In genomic region chr17:55903028-55903690, GRCh38 we compare ENCODE assay signal across 33 cellular contexts.
"Had no signal": no experiment of that assay in that cellular context is flagged by ENCODE, and none has a peak within 500 bp of the region (broad histone marks: within the 10 kb centered on the region; RNA-seq: fewer than 3 reads in every experiment).

No MANE protein-coding gene starts in this region.

- H3K27ac Mint-ChIP-seq: activated naive CD4-positive, alpha-beta T cell treated with anti-CD3 and anti-CD28 coated beads, Interleukin-2, amount 10 ng/mL, durations not matched to agents 7 days and 5 days; activated naive CD8-positive, alpha-beta T cell treated with anti-CD3 and anti-CD28 coated beads, Interleukin-2, amount 10 ng/mL, durations not matched to agents 7 days and 5 days; immature natural killer cell; nephron progenitor cell; stimulated activated memory B cell treated with anti-CD40 and anti-IgM and Interleukin-4, amounts not matched to agents 10 μg/mL and 1 μg/mL and 100 μg/mL, for 72 hours; stimulated activated naive CD8-positive, alpha-beta T cell treated with anti-CD3 and anti-CD28 coated beads, Interleukin-15, amount 100 ng/mL, for 72 hours; T-helper 2 cell treated with Interferon-gamma antibody and Interleukin-4, amounts not matched to agents 5 μg/mL and 100 μg/mL, for 36 hours had no signal

- H3K4me3 ChIP-seq: ascending aorta, coronary artery, dorsolateral prefrontal cortex, heart left ventricle, lower lobe of right lung, prostate gland, sigmoid colon, smooth muscle cell, thyroid gland, upper lobe of left lung, vagina had no signal

- H3K27ac ChIP-seq: ascending aorta, brain microvascular endothelial cell, coronary artery, dorsolateral prefrontal cortex, heart left ventricle, lower lobe of right lung, neutrophil, prostate gland, sigmoid colon, thyroid gland, upper lobe of left lung, vagina had no signal

- H3K4me2 ChIP-seq: smooth muscle cell had no signal

- H3K36me3 Mint-ChIP-seq: activated naive CD4-positive, alpha-beta T cell treated with anti-CD3 and anti-CD28 coated beads, Interleukin-2, amount 10 ng/mL, durations not matched to agents 7 days and 5 days; activated naive CD8-positive, alpha-beta T cell treated with anti-CD3 and anti-CD28 coated beads, Interleukin-2, amount 10 ng/mL, durations not matched to agents 7 days and 5 days; immature natural killer cell; stimulated activated memory B cell treated with anti-CD40 and anti-IgM and Interleukin-4, amounts not matched to agents 10 μg/mL and 1 μg/mL and 100 μg/mL, for 72 hours had no signal

- H3K36me3 ChIP-seq: ascending aorta, brain microvascular endothelial cell, heart left ventricle, lower lobe of right lung, neutrophil, prostate gland, sigmoid colon, thyroid gland, upper lobe of left lung, vagina had no signal

- H3K27me3 ChIP-seq: ascending aorta, brain microvascular endothelial cell, heart left ventricle, neutrophil, sigmoid colon, thyroid gland, upper lobe of left lung, vagina had no signal

- H3K4me3 Mint-ChIP-seq: activated naive CD4-positive, alpha-beta T cell treated with anti-CD3 and anti-CD28 coated beads, Interleukin-2, amount 10 ng/mL, durations not matched to agents 7 days and 5 days; activated naive CD8-positive, alpha-beta T cell treated with anti-CD3 and anti-CD28 coated beads, Interleukin-2, amount 10 ng/mL, durations not matched to agents 7 days and 5 days; immature natural killer cell; nephron progenitor cell; stimulated activated memory B cell treated with anti-CD40 and anti-IgM and Interleukin-4, amounts not matched to agents 10 μg/mL and 1 μg/mL and 100 μg/mL, for 72 hours; stimulated activated naive CD8-positive, alpha-beta T cell treated with anti-CD3 and anti-CD28 coated beads, Interleukin-15, amount 100 ng/mL, for 72 hours; T-helper 2 cell treated with Interferon-gamma antibody and Interleukin-4, amounts not matched to agents 5 μg/mL and 100 μg/mL, for 36 hours had no signal

- H3K9me3 Mint-ChIP-seq: activated naive CD4-positive, alpha-beta T cell treated with anti-CD3 and anti-CD28 coated beads, Interleukin-2, amount 10 ng/mL, durations not matched to agents 7 days and 5 days; activated naive CD8-positive, alpha-beta T cell treated with anti-CD3 and anti-CD28 coated beads, Interleukin-2, amount 10 ng/mL, durations not matched to agents 7 days and 5 days; stimulated activated naive CD8-positive, alpha-beta T cell treated with anti-CD3 and anti-CD28 coated beads, Interleukin-15, amount 100 ng/mL, for 72 hours; T-helper 2 cell treated with Interferon-gamma antibody and Interleukin-4, amounts not matched to agents 5 μg/mL and 100 μg/mL, for 36 hours had no signal

- H3K9me3 ChIP-seq: ascending aorta, lower lobe of right lung, neutrophil, prostate gland, sigmoid colon, thyroid gland, upper lobe of left lung, vagina had no signal

- DNase-seq: activated CD4-positive, alpha-beta T cell treated with anti-CD3 and anti-CD28 coated beads for 4 hours; activated CD4-positive, alpha-beta T cell treated with anti-CD3 and anti-CD28 coated beads, Interleukin-2, amount 50 U/mL, for 4 hours; activated CD4-positive, CD25-positive, alpha-beta regulatory T cell; activated CD8-positive, alpha-beta memory T cell treated with anti-CD3 and anti-CD28 coated beads for 24 hours; activated effector memory CD4-positive, alpha-beta T cell treated with Interleukin-2 at 50 U/mL for 16 hours; activated naive CD4-positive, alpha-beta T cell treated with anti-CD3 and anti-CD28 coated beads, Interleukin-2, amount 10 ng/mL, durations not matched to agents 7 days and 5 days; activated naive CD8-positive, alpha-beta T cell treated with anti-CD3 and anti-CD28 coated beads, Interleukin-2, amount 10 ng/mL, durations not matched to agents 7 days and 5 days; brain microvascular endothelial cell; dorsolateral prefrontal cortex; effector memory CD4-positive, alpha-beta T cell; foreskin fibroblast; heart left ventricle; immature natural killer cell; kidney; lower lobe of right lung; mesenchymal stem cell; nephron progenitor cell; retina; sigmoid colon; stimulated activated CD4-positive, alpha-beta T cell treated with anti-CD3 and anti-CD28 coated beads, Interleukin-1b, Interleukin-23, amount 100 ng/mL, for 48 hours; stimulated activated CD4-positive, alpha-beta T cell treated with anti-CD3 and anti-CD28 coated beads, Interleukin-4, amount 100 ng/mL, for 4 hours; stimulated activated CD8-positive, alpha-beta memory T cell treated with anti-CD3 and anti-CD28 coated beads, Interleukin-4, amount 100 ng/mL, for 48 hours; stimulated activated naive CD8-positive, alpha-beta T cell treated with anti-CD3 and anti-CD28 coated beads, Interleukin-15, amount 100 ng/mL, for 72 hours; thyroid gland; upper lobe of left lung had no signal

- H3K4me1 Mint-ChIP-seq: activated naive CD4-positive, alpha-beta T cell treated with anti-CD3 and anti-CD28 coated beads, Interleukin-2, amount 10 ng/mL, durations not matched to agents 7 days and 5 days; activated naive CD8-positive, alpha-beta T cell treated with anti-CD3 and anti-CD28 coated beads, Interleukin-2, amount 10 ng/mL, durations not matched to agents 7 days and 5 days; immature natural killer cell; nephron progenitor cell; stimulated activated memory B cell treated with anti-CD40 and anti-IgM and Interleukin-4, amounts not matched to agents 10 μg/mL and 1 μg/mL and 100 μg/mL, for 72 hours; stimulated activated naive CD8-positive, alpha-beta T cell treated with anti-CD3 and anti-CD28 coated beads, Interleukin-15, amount 100 ng/mL, for 72 hours had no signal

- H3K4me1 ChIP-seq: ascending aorta, heart left ventricle, lower lobe of right lung, prostate gland, sigmoid colon, thyroid gland, upper lobe of left lung, vagina had no signal

- ATAC-seq: heart left ventricle; lower lobe of right lung; stimulated activated memory B cell treated with anti-CD40 and anti-IgM and Interleukin-4, amounts not matched to agents 10 μg/mL and 1 μg/mL and 100 μg/mL, for 72 hours; stimulated activated naive CD8-positive, alpha-beta T cell treated with anti-CD3 and anti-CD28 coated beads, Interleukin-15, amount 100 ng/mL, for 72 hours had no signal
